22 cellular contexts compared by ENCODE assay signal in genomic region chr12:95829395-95829794, GRCh38. TPM values are rescaled to one million over a fixed set of nuclear protein-coding genes. Genes with fewer than 3 reads are reported as not detected.
"Had no signal": no experiment of that assay in that cellular context is flagged by ENCODE, and none has a peak within 500 bp of the region (broad histone marks: within the 10 kb centered on the region; RNA-seq: fewer than 3 reads in every experiment).

No MANE protein-coding gene starts in this region.

- H3K27ac ChIP-seq: breast epithelium, gastrocnemius medialis, heart left ventricle, neutrophil, skin epidermis, transverse colon had no signal

- H3K27me3 ChIP-seq: breast epithelium, gastrocnemius medialis, heart left ventricle, transverse colon had no signal

- H3K9me3 ChIP-seq: breast epithelium, gastrocnemius medialis, heart left ventricle, mucosa of descending colon, neutrophil, transverse colon had no signal

- H3K4me3 ChIP-seq: breast epithelium, gastrocnemius medialis, heart left ventricle, mucosa of descending colon, skin epidermis, transverse colon had no signal

- H3K4me1 ChIP-seq: breast epithelium, gastrocnemius medialis, heart left ventricle had no signal

- DNase-seq: activated CD4-positive, alpha-beta T cell treated with anti-CD3 and anti-CD28 coated beads, Interleukin-2, amount 50 U/mL, for 1 hour; activated CD8-positive, alpha-beta memory T cell treated with anti-CD3 and anti-CD28 coated beads for 24 hours; activated gamma-delta T cell treated with Interleukin-2 at 50 U/mL for 16 hours; activated naive CD8-positive, alpha-beta T cell treated with anti-CD3 and anti-CD28 coated beads for 36 hours; anterior cingulate cortex; cerebellar nuclear complex; erythroblast; gastrocnemius medialis; heart left ventricle; immature natural killer cell; mucosa of descending colon; naive thymus-derived CD8-positive, alpha-beta T cell; stimulated activated CD4-positive, alpha-beta T cell treated with anti-CD3 and anti-CD28 coated beads, Interleukin-4, amount 100 ng/mL, for 24 hours; stimulated activated naive CD4-positive, alpha-beta T cell; T-cell; T-helper 9 cell; transverse colon had no signal

- H3K9me3 Mint-ChIP-seq: activated naive CD8-positive, alpha-beta T cell treated with anti-CD3 and anti-CD28 coated beads for 36 hours; dendritic cell treated with granulocyte-macrophage colony-stimulating factor and Interleukin-4, amounts not matched to agents 40 ng/mL and 50 ng/mL, for 4 days; immature natural killer cell; naive thymus-derived CD8-positive, alpha-beta T cell had no signal

- H3K36me3 Mint-ChIP-seq: activated naive CD8-positive, alpha-beta T cell treated with anti-CD3 and anti-CD28 coated beads for 36 hours; immature natural killer cell; naive thymus-derived CD8-positive, alpha-beta T cell; T-cell had no signal

- H3K4me1 Mint-ChIP-seq: activated naive CD8-positive, alpha-beta T cell treated with anti-CD3 and anti-CD28 coated beads for 36 hours; immature natural killer cell; naive thymus-derived CD8-positive, alpha-beta T cell; T-cell had no signal

- ATAC-seq: activated CD4-positive, CD25-positive, alpha-beta regulatory T cell treated with anti-CD3 and anti-CD28 coated beads, Interleukin-2, amount 50 U/mL, for 24 hours; gastrocnemius medialis; heart left ventricle; mucosa of descending colon; naive thymus-derived CD8-positive, alpha-beta T cell; T-cell had no signal

- H3K4me3 Mint-ChIP-seq: activated naive CD8-positive, alpha-beta T cell treated with anti-CD3 and anti-CD28 coated beads for 36 hours; dendritic cell treated with granulocyte-macrophage colony-stimulating factor and Interleukin-4, amounts not matched to agents 40 ng/mL and 50 ng/mL, for 4 days; immature natural killer cell; naive thymus-derived CD8-positive, alpha-beta T cell; T-cell had no signal

- H3K36me3 ChIP-seq: breast epithelium, gastrocnemius medialis, heart left ventricle, neutrophil, transverse colon had no signal

- H3K27ac Mint-ChIP-seq: activated naive CD8-positive, alpha-beta T cell treated with anti-CD3 and anti-CD28 coated beads for 36 hours; dendritic cell treated with granulocyte-macrophage colony-stimulating factor and Interleukin-4, amounts not matched to agents 40 ng/mL and 50 ng/mL, for 4 days; immature natural killer cell; naive thymus-derived CD8-positive, alpha-beta T cell; T-cell had no signal

RNA-seq across cellular contexts. Expression of gene NTN4, which starts 38.8 kb away (rescaled TPM):
- total RNA-seq: activated naive CD8-positive, alpha-beta T cell treated with anti-CD3 and anti-CD28 coated beads for 36 hours; naive thymus-derived CD8-positive, alpha-beta T cell had no signal
- polyA plus RNA-seq: immature natural killer cell; naive thymus-derived CD8-positive, alpha-beta T cell had no signal
